8 cellular contexts compared by ENCODE assay signal in genomic region chr1:60345049-60345448, GRCh38.
"Had no signal": no experiment of that assay in that cellular context is flagged by ENCODE, and none has a peak within 500 bp of the region (broad histone marks: within the 10 kb centered on the region; RNA-seq: fewer than 3 reads in every experiment).

No MANE protein-coding gene starts in this region.

- H3K27ac Mint-ChIP-seq: GM23338, H9 had no signal

- DNase-seq: H9, HCEC 1CT, IMR-90 had no signal

- H3K4me3 ChIP-seq: GM23338, K562 had no signal

- H3K4me1 Mint-ChIP-seq: GM23338, H9 had no signal

- H3K9me3 Mint-ChIP-seq: GM23338, H9 had no signal

- H3K4me2 ChIP-seq: GM23338 had no signal

- FAIRE-seq: H1, H54, HTR-8/SVneo, K562 had no signal

- H3K4me3 Mint-ChIP-seq: GM23338, H9 had no signal

- ATAC-seq: GM23338, K562 had no signal

- H2AFZ ChIP-seq: GM23338 had no signal
